Comparison of ENCODE assay signal across 14 cellular contexts in genomic region chr2:127776122-127776780, GRCh38. TPM values are rescaled to one million over a fixed set of nuclear protein-coding genes. Genes with fewer than 3 reads are reported as not detected.
DNase-seq lines count a peak whose midpoint lies in the region; ATAC-seq, FAIRE-seq and TF ChIP-seq lines count a peak whose summit lies in the region.
"Had no signal": no experiment of that assay in that cellular context is flagged by ENCODE, and none has a peak within 500 bp of the region (broad histone marks: within the 10 kb centered on the region; RNA-seq: fewer than 3 reads in every experiment).

No MANE protein-coding gene starts in this region.

- 85% methylated on average over 3 of the region's 3 CpGs for whole genome bisulfite sequencing in GM12878 (ENCODE audit: insufficient coverage, insufficient replicate concordance, low lambda C conversion rate, missing lambda C conversion rate)
- WGBS in HepG2 (ENCODE audit: low lambda C conversion rate): 57% methylated on average over 3 of the region's 3 CpGs

- peaks cover 6% of the 10 kb centered on the region for H3K4me1 ChIP-seq in cardiac muscle cell (ENCODE audit: low read depth)
- no peaks in the 10 kb centered on the region for H3K4me1 ChIP-seq in GM12878 (ENCODE audit: control insufficient read depth, insufficient read depth, low read length)
- H3K4me1 ChIP-seq in HepG2 (ENCODE audit: insufficient read depth, low read length): peaks cover 31% of the 10 kb centered on the region
- peaks cover 0 to 6% of the 10 kb centered on the region in 2 donors for H3K4me1 ChIP-seq in uterus

- TF ChIP-seq RAD21 in GM12878 (IDR thresholded peaks at IDR 0.05; ENCODE audit: insufficient read depth, low read depth, low read length) (no peak), HepG2 (CRISPR knock-in tag; IDR thresholded peaks at IDR 0.05) (no peak)

- TF ChIP-seq POLR2A in GM12878 (IDR thresholded peaks at IDR 0.05; ENCODE audit: low read depth, low read length) (no peak), HepG2 (IDR thresholded peaks at IDR 0.05; ENCODE audit: insufficient read depth in 1 of 2, low read depth in 2 of 2, low read length in 2 of 2) (no peak), uterus (IDR thresholded peaks at IDR 0.05) (no peak)

- POLR2A ChIA-PET in GM12878 (lab: Charles Lee): no interaction called here
- POLR2A ChIA-PET in HepG2 (lab: Yijun Ruan, JAX): interaction anchor here (1.4 kb wide), 1 partner anchor 9 kb away, joined by 5 read pairs; no protein-coding TSS in a partner anchor

- H3K27ac ChIP-seq in cardiac muscle cell (peak overlapping the region; percentile 76), GM12878 (ENCODE audit: control insufficient read depth, insufficient read depth) (no peak overlapping the region), HepG2 (ENCODE audit: extremely low read length, insufficient read depth, low read length) (peak overlapping the region; percentile 30), uterus (no peak overlapping the region)
- H3K27ac ChIP-seq: HL-60, pancreas had no signal

- H3K9me3 ChIP-seq in cardiac muscle cell (ENCODE audit: low read depth): no peaks in the 10 kb centered on the region
- no peaks in the 10 kb centered on the region for H3K9me3 ChIP-seq in GM12878 (replicated peaks; ENCODE audit: control insufficient read depth, insufficient read depth, low read length)
- no peaks in the 10 kb centered on the region for H3K9me3 ChIP-seq in HepG2 (ENCODE audit: low read length)
- H3K9me3 ChIP-seq in uterus: no peaks in the 10 kb centered on the region
- H3K9me3 ChIP-seq: pancreas had no signal

- H3K4me2 ChIP-seq in GM12878 (ENCODE audit: control insufficient read depth, insufficient read depth) (no peak overlapping the region), HepG2 (ENCODE audit: low read depth, low read length) (0 out of 2 replicates have a peak overlapping the region, but pooled peaks have one; percentile 4)

- in situ Hi-C loops in GM12878 (cut with MboI): no loop called here
- in situ Hi-C loops in HepG2 (cut with HindIII; ENCODE audit: extremely low pct_ligation_motif_present, low pct_unique_long_range_greater_than_20kb): no loop called here

- ATAC-seq in GM12878 (peak; percentile 24; the same call in 2 of the 3 replicates), HepG2 (peak; percentile 81), GM18907 (IDR thresholded peaks at IDR 0.05; ENCODE audit: unreplicated experiment) (no peak)
- ATAC-seq: SK-N-SH treated with all-trans-retinoic acid at 6 μM for 48 hours had no signal

- H2AFZ ChIP-seq in GM12878 (ENCODE audit: control insufficient read depth, low read depth, low read length): no peak overlapping the region
- H2AFZ ChIP-seq in HepG2 (ENCODE audit: low read length): no peak overlapping the region

- H3K4me3 ChIP-seq in cardiac muscle cell (no peak overlapping the region), GM12878 (no peak overlapping the region), HepG2 (replicated peaks in 1 of 3; ENCODE audit: insufficient read depth in 1 of 3, low read depth in 2 of 3, low read length in 3 of 3) (no peak overlapping the region), uterus (no peak overlapping the region)
- H3K4me3 ChIP-seq: lung, pancreas had no signal

- CTCF ChIA-PET in GM12878 (lab: Yijun Ruan, JAX) (interaction anchor here (1.2 kb wide), 1 partner anchor 15 kb away, joined by 3 read pairs; no protein-coding TSS in a partner anchor), HepG2 (lab: Yijun Ruan, JAX; ENCODE audit: low intra/inter-chr PET ratio, low total read pairs) (no interaction called here)

- H3K79me2 ChIP-seq in GM12878 (ENCODE audit: control insufficient read depth, insufficient read depth, low read length) (peaks cover 61% of the 10 kb centered on the region), HepG2 (ENCODE audit: insufficient read depth, low read length) (peaks cover 90% of the 10 kb centered on the region)

- TF ChIP-seq CTCF in cardiac muscle cell (IDR thresholded peaks at IDR 0.05; ENCODE audit: low read depth, low read length): no peak
- no peak for TF ChIP-seq CTCF in GM12878 (IDR thresholded peaks at IDR 0.05 in 2 of 3, conservative IDR thresholded peaks at IDR 0.05 in 1 of 3; ENCODE audit: control insufficient read depth in 2 of 3, extremely low read depth in 1 of 3, insufficient read depth in 1 of 3, low read depth in 3 of 3, low read length in 3 of 3)
- no peak for TF ChIP-seq CTCF in HepG2 (CRISPR knock-in tag; IDR thresholded peaks at IDR 0.05)
- TF ChIP-seq CTCF in uterus (IDR thresholded peaks at IDR 0.05): no peak

- H3K27me3 ChIP-seq in cardiac muscle cell: no peaks in the 10 kb centered on the region
- H3K27me3 ChIP-seq in GM12878 (replicated peaks in 1 of 2; ENCODE audit: control insufficient read depth in 2 of 2, insufficient read depth in 2 of 2, low read length in 1 of 2): no peaks in the 10 kb centered on the region
- H3K27me3 ChIP-seq in HepG2 (ENCODE audit: control insufficient read depth in 1 of 2, insufficient read depth in 2 of 2, low read length in 2 of 2): no peaks in the 10 kb centered on the region
- H3K27me3 ChIP-seq in uterus: no peaks in the 10 kb centered on the region
- H3K27me3 ChIP-seq: pancreas had no signal

- RAD21 ChIA-PET in GM12878 (lab: Charles Lee; ENCODE audit: unreplicated experiment): no interaction called here

- H3K9ac ChIP-seq in GM12878 (ENCODE audit: control insufficient read depth, insufficient read depth, low read length) (no peak overlapping the region), HepG2 (ENCODE audit: insufficient read depth, low read depth, low read length) (no peak overlapping the region)

- no peak for DNase-seq in cardiac muscle cell (ENCODE audit: low read depth in 1 of 2, low spot score in 1 of 2)
- no peak for DNase-seq in cardiac septum (ENCODE audit: low spot score)
- DNase-seq in GM12878 (ENCODE audit: low read depth, low spot score): no peak
- peak; percentile 39 for DNase-seq in HepG2 (ENCODE audit: low spot score)
- no peak for DNase-seq in dedifferentiated amniotic fluid mesenchymal stem cell (ENCODE audit: extremely low spot score)
- DNase-seq in uterus: no peak
- DNase-seq in NCI-H226: no peak
- DNase-seq: AML-193, NCI-H2081 treated with DMSO at 0.1 percent for 48 hours, pancreas had no signal

- SMC1A ChIA-PET in GM12878 (lab: Charles Lee; ENCODE audit: uncharacterized antibody, unreplicated experiment): interaction anchor here (0.9 to 1.5 kb wide), 3 partner anchors 12 to 81 kb away, joined by 3 read pairs; no protein-coding TSS in a partner anchor

- no peak for TF ChIP-seq EP300 in GM12878 (IDR thresholded peaks at IDR 0.05; ENCODE audit: borderline replicate concordance in 1 of 2, control insufficient read depth in 1 of 2, low read depth in 2 of 2, low read length in 2 of 2)
- no peak for TF ChIP-seq EP300 in HepG2 (IDR thresholded peaks at IDR 0.05; ENCODE audit: low read depth in 2 of 2, low read length in 2 of 2)
- TF ChIP-seq EP300 in HepG2 (CRISPR knock-in tag; IDR thresholded peaks at IDR 0.05; ENCODE audit: borderline replicate concordance): no peak

- intact Hi-C loops in cardiac septum (cut with DNase I) (no loop called here), GM12878 (cut with micrococcal nuclease; ENCODE audit: unreplicated experiment) (no loop called here), HepG2 (cut with micrococcal nuclease; ENCODE audit: unreplicated experiment) (no loop called here), uterus (cut with DNase I; ENCODE audit: low total_unique reads) (no loop called here)

- H4K20me1 ChIP-seq in GM12878 (ENCODE audit: control insufficient read depth, insufficient read depth): no peaks in the 10 kb centered on the region
- H4K20me1 ChIP-seq in HepG2 (ENCODE audit: insufficient read depth, low read length): peaks cover 55% of the 10 kb centered on the region

- H3K36me3 ChIP-seq in cardiac muscle cell (no peaks in the 10 kb centered on the region), GM12878 (ENCODE audit: control insufficient read depth in 2 of 2, insufficient read depth in 2 of 2, low read length in 1 of 2) (no peaks in the 10 kb centered on the region; a peak in 1 of 4 replicates), HepG2 (replicated peaks in 1 of 2; ENCODE audit: control insufficient read depth in 1 of 2, insufficient read depth in 2 of 2, low read length in 2 of 2) (no peaks in the 10 kb centered on the region; a peak in 2 of 5 replicates), uterus (no peaks in the 10 kb centered on the region)
- H3K36me3 ChIP-seq: pancreas had no signal

- FAIRE-seq in GM12878 (lab: Jason Lieb, UNC) (no peak), HepG2 (lab: Jason Lieb, UNC) (no peak)
- FAIRE-seq: pancreas had no signal

- BruUV-seq in GM12878 (replicated peaks; lab: Mats Ljungman, UMichigan) (no TSS peak), HepG2 (replicated peaks; lab: Mats Ljungman, UMichigan) (no TSS peak)

RNA-seq across cellular contexts. Expression of gene WDR33, which starts 34.7 kb away (rescaled TPM):
- 28.2 and 40.3 TPM in 2 replicates for total RNA-seq in cardiac muscle cell
- polyA plus RNA-seq in cardiac muscle cell: 44.4 and 53.7 TPM in 2 replicates
- total RNA-seq in cardiac septum: 35.9 TPM
- 327 and 331 TPM in 2 replicates for total RNA-seq in GM12878 (2013; cell fraction: nucleolus; rRNA removed)
- total RNA-seq in GM12878 (2014; rRNA removed): 34.0 and 36.8 TPM in 2 replicates
- 34.9 and 35.5 TPM in 2 replicates for total RNA-seq in GM12878 (2014; rRNA removed; fragmentation: Illumina TruSeq; extraction: Trizol)
- 53.2 and 61.2 TPM in 2 replicates for total RNA-seq in GM12878 (2021)
- 15.3 TPM for polyA plus RNA-seq in GM12878 (2011; ENCODE audit: low read depth)
- polyA plus RNA-seq in GM12878 (2011; rRNA removed): 63.8 and 88.4 TPM in 2 replicates
- 20.2 and 23.9 TPM in 2 replicates for polyA plus RNA-seq in GM12878 (2011; cell fraction: cytosol; rRNA removed)
- 40.2 and 47.9 TPM in 2 replicates for polyA plus RNA-seq in GM12878 (2011; cell fraction: nucleus; rRNA removed)
- polyA plus RNA-seq in GM12878 (2012): 21.5 and 25.2 TPM in 2 replicates
- 38.2 and 42.4 TPM in 2 replicates for polyA plus RNA-seq in GM12878 (2014; fragmentation: Illumina TruSeq; extraction: Trizol)
- 10 to 100 TPM; 31.9 to 53.0 TPM for polyA plus RNA-seq in GM12878 (2014; fragmentation: Nextera tagmentation; extraction: Ambion mirVana)
- 29.2 and 30.8 TPM in 2 replicates for polyA plus RNA-seq in GM12878 (2014; rRNA removed)
- 10 to 100 TPM; 60.3 to 73.8 TPM for polyA plus RNA-seq in GM12878 (2016; fragmentation: Nextera tagmentation; extraction: Ambion mirVana)
- 47.6 and 82.6 TPM in 2 replicates for polyA minus RNA-seq in GM12878 (2011; rRNA and poly(A)+ RNA removed)
- 18.7 and 18.8 TPM in 2 replicates for polyA minus RNA-seq in GM12878 (2011; cell fraction: cytosol; rRNA and poly(A)+ RNA removed)
- polyA minus RNA-seq in GM12878 (2011; cell fraction: nucleus; rRNA and poly(A)+ RNA removed): 44.9 and 64.4 TPM in 2 replicates
- 78.2 and 125 TPM in 2 replicates for total RNA-seq in HepG2 (2016; rRNA removed; fragmentation: Illumina TruSeq; extraction: Trizol)
- total RNA-seq in HepG2 (2016; cell fraction: cytosol; rRNA removed; fragmentation: Illumina TruSeq; extraction: Trizol; ENCODE audit: low read depth): 29.3 and 31.3 TPM in 2 replicates
- total RNA-seq in HepG2 (2016; cell fraction: insoluble cytoplasmic fraction; rRNA removed; fragmentation: Illumina TruSeq; extraction: Trizol): 75.2 and 121 TPM in 2 replicates
- total RNA-seq in HepG2 (2016; cell fraction: membrane; rRNA removed; fragmentation: Illumina TruSeq; extraction: Trizol): 44.0 and 44.1 TPM in 2 replicates
- total RNA-seq in HepG2 (2016; cell fraction: nucleus; rRNA removed; fragmentation: Illumina TruSeq; extraction: Trizol): 116 and 120 TPM in 2 replicates
- polyA plus RNA-seq in HepG2 (2011; rRNA removed): 44.5 and 54.9 TPM in 2 replicates
- polyA plus RNA-seq in HepG2 (2011; cell fraction: cytosol; rRNA removed): 21.2 and 32.4 TPM in 2 replicates
- 28.0 and 34.3 TPM in 2 replicates for polyA plus RNA-seq in HepG2 (2011; cell fraction: nucleus; rRNA removed)
- 37.7 and 54.6 TPM in 2 replicates for polyA plus RNA-seq in HepG2 (2012)
- polyA plus RNA-seq in HepG2 (2016; cell fraction: cytosol; fragmentation: Illumina TruSeq; extraction: Trizol; ENCODE audit: low read depth): 19.8 and 20.7 TPM in 2 replicates
- polyA plus RNA-seq in HepG2 (2016; cell fraction: insoluble cytoplasmic fraction; fragmentation: Illumina TruSeq; extraction: Trizol; ENCODE audit: low read depth): 83.7 and 90.3 TPM in 2 replicates
- 26.7 and 27.0 TPM in 2 replicates for polyA plus RNA-seq in HepG2 (2016; cell fraction: membrane; fragmentation: Illumina TruSeq; extraction: Trizol; ENCODE audit: low read depth)
- 48.5 and 54.4 TPM in 2 replicates for polyA plus RNA-seq in HepG2 (2016; cell fraction: nucleus; fragmentation: Illumina TruSeq; extraction: Trizol; ENCODE audit: insufficient read depth, low read depth)
- 27.8 and 38.2 TPM in 2 replicates for polyA minus RNA-seq in HepG2 (2011; rRNA and poly(A)+ RNA removed; ENCODE audit: low replicate concordance)
- 44.9 and 48.5 TPM in 2 replicates for polyA minus RNA-seq in HepG2 (2011; cell fraction: cytosol; rRNA and poly(A)+ RNA removed)
- 188 and 197 TPM in 2 replicates for polyA minus RNA-seq in HepG2 (2011; cell fraction: nucleus; rRNA and poly(A)+ RNA removed)
- 10 to 100 TPM; 27.4 to 98.2 (median 59.7) TPM for total RNA-seq in uterus

Comparison
In these comparisons a context has a peak if more than half of its experiments do, and no peak if none do; other contexts are left out.
1. H3K27ac ChIP-seq: peak in cardiac muscle cell (single experiment) and HepG2 (single experiment); none in GM12878 (single experiment) and uterus (0 of 2).